8 cellular contexts compared by ENCODE assay signal in the genomic region with DNA sequence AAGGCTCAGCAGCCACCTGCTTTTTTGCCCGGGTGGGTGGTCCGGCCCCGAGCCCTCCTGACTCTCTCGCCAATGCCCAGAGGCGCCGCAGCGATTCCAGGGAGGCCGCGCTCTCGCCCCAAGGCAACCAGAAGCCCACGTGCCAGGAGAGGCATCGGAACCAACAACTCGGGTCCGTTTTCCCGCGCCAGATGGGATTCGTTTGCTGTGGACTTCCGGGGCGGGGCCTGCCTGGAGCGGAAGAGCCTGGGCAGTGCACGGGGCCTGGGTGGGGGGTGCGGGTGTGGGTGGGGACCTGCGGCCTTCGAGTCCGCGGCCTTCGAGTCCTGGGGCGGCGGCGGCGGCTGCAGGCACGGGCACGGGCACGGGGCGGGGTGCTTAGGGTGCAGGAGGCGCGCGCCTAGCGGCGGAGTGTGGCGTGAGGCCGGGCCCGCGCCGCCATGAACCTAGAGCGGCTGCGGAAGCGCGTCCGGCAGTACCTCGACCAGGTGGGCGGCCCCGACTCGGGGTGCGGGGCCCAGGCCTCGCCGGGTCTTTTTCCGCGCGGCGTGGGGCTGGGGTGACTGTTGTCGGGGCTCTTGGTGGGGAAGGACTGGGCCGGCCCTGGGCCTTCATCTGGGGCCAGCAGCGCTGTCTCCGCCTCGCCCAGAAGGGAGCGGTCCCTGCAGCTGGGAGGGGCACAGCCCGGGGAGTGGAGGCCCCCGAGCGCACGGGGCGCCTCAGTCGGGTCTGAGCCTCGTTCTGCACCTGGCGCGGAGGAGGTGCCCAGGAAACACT. TPM values are rescaled to one million over a fixed set of nuclear protein-coding genes. Genes with fewer than 3 reads are reported as not detected.
A peak's percentile ranks its signal among the peaks of the same experiment; 100 is the strongest.
DNase-seq lines count a peak whose midpoint lies in the region; ATAC-seq and TF ChIP-seq lines count a peak whose summit lies in the region.

A gene with protein sequence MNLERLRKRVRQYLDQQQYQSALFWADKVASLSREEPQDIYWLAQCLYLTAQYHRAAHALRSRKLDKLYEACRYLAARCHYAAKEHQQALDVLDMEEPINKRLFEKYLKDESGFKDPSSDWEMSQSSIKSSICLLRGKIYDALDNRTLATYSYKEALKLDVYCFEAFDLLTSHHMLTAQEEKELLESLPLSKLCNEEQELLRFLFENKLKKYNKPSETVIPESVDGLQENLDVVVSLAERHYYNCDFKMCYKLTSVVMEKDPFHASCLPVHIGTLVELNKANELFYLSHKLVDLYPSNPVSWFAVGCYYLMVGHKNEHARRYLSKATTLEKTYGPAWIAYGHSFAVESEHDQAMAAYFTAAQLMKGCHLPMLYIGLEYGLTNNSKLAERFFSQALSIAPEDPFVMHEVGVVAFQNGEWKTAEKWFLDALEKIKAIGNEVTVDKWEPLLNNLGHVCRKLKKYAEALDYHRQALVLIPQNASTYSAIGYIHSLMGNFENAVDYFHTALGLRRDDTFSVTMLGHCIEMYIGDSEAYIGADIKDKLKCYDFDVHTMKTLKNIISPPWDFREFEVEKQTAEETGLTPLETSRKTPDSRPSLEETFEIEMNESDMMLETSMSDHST (plus strand): TSS at position 253 of the 777 bp plus-strand sequence. CDS start 188 bp downstream, at position 441.

- TF ChIP-seq CTCF in C4-2B (conservative IDR thresholded peaks at IDR 0.05), result no peak
- TF ChIP-seq CTCF in liver (IDR thresholded peaks at IDR 0.05; ENCODE audit: low read depth, low read length, missing input control), result peak; percentile 14

- peak; percentile 97 for DNase-seq in NCI-H748 (lab: John Stamatoyannopoulos, UW; ENCODE audit: unreplicated experiment)
- DNase-seq in activated CD4-positive, alpha-beta T cell treated with anti-CD3 and anti-CD28 coated beads, Interleukin-2, amount 50 U/mL, for 4 hours, result peak; percentile 78 to 83
- peak; percentile 91 for DNase-seq in dermis blood vessel endothelial cell
- DNase-seq in stimulated activated CD4-positive, alpha-beta T cell treated with anti-CD3 and anti-CD28 coated beads, Interleukin-4, amount 100 ng/mL, for 1 hour, result peak; percentile 92

- ATAC-seq in GM19351 (IDR thresholded peaks at IDR 0.05; ENCODE audit: unreplicated experiment) (peak; percentile 88), HG03520 (IDR thresholded peaks at IDR 0.05; ENCODE audit: unreplicated experiment) (peak; percentile 83)

- WGBS in liver, result 1% methylated on average over 76 of the region's 76 CpGs

- peak within 1 kb of the TSS; percentile 84 for H3K27ac ChIP-seq in C4-2B
- H3K27ac ChIP-seq in liver (ENCODE audit: low read depth in 1 of 2, low read length in 2 of 2), result peak within 1 kb of the TSS; percentile 82 to 84

- no peaks in the 10 kb centered on the region for H3K27me3 ChIP-seq in liver (ENCODE audit: control insufficient read depth in 4 of 4, insufficient read depth in 4 of 4, low read length in 3 of 4)

- peaks cover 2 to 23% (median 22%) of the 10 kb centered on the region in 4 donors for H3K36me3 ChIP-seq in liver (ENCODE audit: control insufficient read depth in 4 of 4, insufficient read depth in 3 of 4, low read depth in 1 of 4, low read length in 3 of 4)

- H3K9me3 ChIP-seq in liver (ENCODE audit: control insufficient read depth in 4 of 4, low read length in 3 of 4), result no peaks in the 10 kb centered on the region

- peaks cover 6 to 15% (median 7%) of the 10 kb centered on the region in 4 donors for H3K4me1 ChIP-seq in liver (ENCODE audit: control insufficient read depth in 4 of 4, insufficient read depth in 4 of 4, low read length in 3 of 4)

- TF ChIP-seq RAD21 in liver (IDR thresholded peaks at IDR 0.05), result no peak

- peak within 1 kb of the TSS; percentile 57 to 99 (median 82) for H3K4me3 ChIP-seq in liver (ENCODE audit: low read depth in 1 of 3, low read length in 3 of 3)

- H3K9ac ChIP-seq in liver (ENCODE audit: low read depth in 1 of 2, low read length in 2 of 2), result peak within 1 kb of the TSS; percentile 78 to 83

TF ChIP-seq in liver, 16 proteins besides CTCF, POLR2A, EP300 and RAD21:
- TF ChIP-seq TAF1 (conservative IDR thresholded peaks at IDR 0.05) (no peak), SP1 (IDR thresholded peaks at IDR 0.05) (peak; percentile 51), GABPA (IDR thresholded peaks at IDR 0.05 in 1 of 2, conservative IDR thresholded peaks at IDR 0.05 in 1 of 2) (peak; percentile 86 to 94), FOXA1 (IDR thresholded peaks at IDR 0.05) (no peak)
- TF ChIP-seq, protein P1, sequence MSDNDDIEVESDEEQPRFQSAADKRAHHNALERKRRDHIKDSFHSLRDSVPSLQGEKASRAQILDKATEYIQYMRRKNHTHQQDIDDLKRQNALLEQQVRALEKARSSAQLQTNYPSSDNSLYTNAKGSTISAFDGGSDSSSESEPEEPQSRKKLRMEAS (IDR thresholded peaks at IDR 0.05), result peak; percentile 98

RNA-seq across cellular contexts. Expression of the gene that starts here (rescaled TPM):
- total RNA-seq in dermis blood vessel endothelial cell (46.5 and 62.8 TPM in 2 replicates), liver (10 to 100 TPM; 34.1 to 38.7 TPM)
- polyA plus RNA-seq in liver, result 10 to 100 TPM; 23.0 to 27.5 TPM

Comparison
In these comparisons a context has a peak if more than half of its experiments do, and no peak if none do; other contexts are left out.
1. Peak in every context shown above with its lines: DNase-seq, ATAC-seq, H3K4me3 ChIP-seq and H3K27ac ChIP-seq.